Comparison of ENCODE assay signal across 13 cellular contexts in the genomic region with DNA sequence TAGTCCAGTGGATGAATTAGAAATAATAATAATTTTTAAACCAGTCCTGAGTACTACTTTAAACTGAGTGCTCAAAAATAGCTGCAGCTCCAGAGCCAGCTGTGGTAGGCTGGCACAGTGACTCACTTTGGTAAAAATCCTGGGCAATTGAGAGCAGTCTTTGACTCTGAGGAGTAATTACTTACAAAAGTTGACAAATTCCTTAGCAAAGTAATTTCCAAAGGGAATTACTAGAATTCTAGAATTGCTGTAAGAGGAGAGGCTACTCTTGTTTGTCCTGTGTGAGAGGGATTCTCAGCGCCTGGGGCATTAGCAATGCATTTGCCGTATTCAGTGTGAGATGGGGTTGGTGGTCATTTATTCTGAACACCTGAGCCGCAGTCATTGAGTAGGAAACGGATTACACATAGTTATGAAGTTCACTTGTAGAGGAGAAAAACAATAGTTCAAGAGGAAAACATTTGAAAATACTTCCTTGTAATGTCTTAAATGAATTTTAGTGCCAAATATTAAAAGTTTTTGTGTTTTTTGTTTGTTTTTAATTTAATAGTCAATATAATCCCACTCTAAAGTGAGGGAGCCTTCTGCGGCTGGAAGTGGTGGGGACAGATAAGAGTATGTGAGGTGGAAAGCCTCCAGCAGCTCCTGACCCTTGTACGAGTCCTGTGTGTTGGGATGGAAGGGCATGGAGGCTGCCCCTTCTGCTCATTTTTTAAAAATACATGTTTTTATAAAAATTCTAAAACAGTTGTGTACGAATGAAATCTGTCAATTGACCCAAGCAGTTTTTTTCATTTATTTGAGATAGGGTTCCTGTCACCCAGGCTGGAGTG.
"Had no signal": no experiment of that assay in that cellular context is flagged by ENCODE, and none has a peak within 500 bp of the region (broad histone marks: within the 10 kb centered on the region; RNA-seq: fewer than 3 reads in every experiment).

No MANE protein-coding gene starts in this region.

- H3K4me3 Mint-ChIP-seq: activated naive CD4-positive, alpha-beta T cell treated with anti-CD3 and anti-CD28 coated beads, Interleukin-2, amount 50 U/mL, for 24 hours; activated T-cell treated with anti-CD3 and anti-CD28 coated beads, Interleukin-2, amount 50 U/mL, for 24 hours; stimulated activated memory B cell treated with anti-CD40 and anti-IgM and Interleukin-4, amounts not matched to agents 10 μg/mL and 1 μg/mL and 100 μg/mL, for 72 hours; T-helper 17 cell had no signal

- H3K4me3 ChIP-seq: breast epithelium, gastrocnemius medialis, left lung, right atrium auricular region, tibial nerve had no signal

- H3K9me3 Mint-ChIP-seq: activated naive CD4-positive, alpha-beta T cell treated with anti-CD3 and anti-CD28 coated beads, Interleukin-2, amount 50 U/mL, for 24 hours; activated T-cell treated with anti-CD3 and anti-CD28 coated beads, Interleukin-2, amount 50 U/mL, for 24 hours; stimulated activated memory B cell treated with anti-CD40 and anti-IgM and Interleukin-4, amounts not matched to agents 10 μg/mL and 1 μg/mL and 100 μg/mL, for 72 hours had no signal

- H3K36me3 ChIP-seq: breast epithelium had no signal

- H3K9me3 ChIP-seq: breast epithelium, gastrocnemius medialis, left lung, right atrium auricular region, tibial nerve had no signal

- H3K4me1 ChIP-seq: breast epithelium, left lung had no signal

- H3K27ac ChIP-seq: breast epithelium, left lung, right atrium auricular region, tibial nerve had no signal

- DNase-seq: activated CD4-positive, alpha-beta T cell treated with anti-CD3 and anti-CD28 coated beads, Interleukin-2, amount 50 U/mL, for 1 hour; activated CD4-positive, CD25-positive, alpha-beta regulatory T cell; activated effector memory CD4-positive, alpha-beta T cell treated with Interleukin-2 at 50 U/mL for 16 hours; activated T-cell treated with anti-CD3 and anti-CD28 coated beads, Interleukin-2, amount 50 U/mL, for 24 hours; amygdala; gastrocnemius medialis; left lung; T-helper 17 cell had no signal

- H3K27me3 Mint-ChIP-seq: activated naive CD4-positive, alpha-beta T cell treated with anti-CD3 and anti-CD28 coated beads, Interleukin-2, amount 50 U/mL, for 24 hours; activated T-cell treated with anti-CD3 and anti-CD28 coated beads, Interleukin-2, amount 50 U/mL, for 24 hours; stimulated activated memory B cell treated with anti-CD40 and anti-IgM and Interleukin-4, amounts not matched to agents 10 μg/mL and 1 μg/mL and 100 μg/mL, for 72 hours; T-helper 17 cell had no signal

- H3K27ac Mint-ChIP-seq: activated naive CD4-positive, alpha-beta T cell treated with anti-CD3 and anti-CD28 coated beads, Interleukin-2, amount 50 U/mL, for 24 hours; stimulated activated memory B cell treated with anti-CD40 and anti-IgM and Interleukin-4, amounts not matched to agents 10 μg/mL and 1 μg/mL and 100 μg/mL, for 72 hours; T-helper 17 cell had no signal

- ATAC-seq: gastrocnemius medialis; left lung; stimulated activated memory B cell treated with anti-CD40 and anti-IgM and Interleukin-4, amounts not matched to agents 10 μg/mL and 1 μg/mL and 100 μg/mL, for 72 hours; T-helper 17 cell had no signal

- H3K4me1 Mint-ChIP-seq: activated naive CD4-positive, alpha-beta T cell treated with anti-CD3 and anti-CD28 coated beads, Interleukin-2, amount 50 U/mL, for 24 hours; stimulated activated memory B cell treated with anti-CD40 and anti-IgM and Interleukin-4, amounts not matched to agents 10 μg/mL and 1 μg/mL and 100 μg/mL, for 72 hours had no signal

- H3K27me3 ChIP-seq: breast epithelium, gastrocnemius medialis, left lung, right atrium auricular region, tibial nerve had no signal
